25 cellular contexts compared by ENCODE assay signal in the genomic region with DNA sequence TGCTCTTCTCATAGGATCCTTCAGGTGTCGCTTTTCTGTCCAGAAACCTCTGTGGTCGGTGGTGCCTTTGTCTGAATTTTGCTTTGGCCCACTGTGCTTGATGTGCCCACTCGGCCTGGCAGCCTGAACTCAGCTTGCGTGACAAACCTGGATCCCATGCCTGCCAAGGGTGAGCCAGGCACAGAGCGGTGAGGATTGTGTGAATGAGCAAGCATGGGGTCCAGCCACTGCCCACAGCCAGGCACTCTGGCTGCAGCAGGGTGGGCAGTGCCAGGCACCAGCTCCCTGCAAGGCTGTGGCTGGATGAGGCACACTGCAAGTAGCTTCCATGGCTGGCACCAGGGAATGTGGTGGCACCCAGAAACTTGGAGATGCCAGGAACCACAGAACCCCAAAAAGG.
"Had no signal": no experiment of that assay in that cellular context is flagged by ENCODE, and none has a peak within 500 bp of the region (broad histone marks: within the 10 kb centered on the region; RNA-seq: fewer than 3 reads in every experiment).

No MANE protein-coding gene starts in this region.

- H3K27me3 ChIP-seq: breast epithelium, gastroesophageal sphincter, neural progenitor cell, spleen, stomach, tibial artery had no signal

- H3K27me3 Mint-ChIP-seq: activated CD4-positive, alpha-beta memory T cell treated with anti-CD3 and anti-CD28 coated beads, Interleukin-2, amount 10 ng/mL, durations not matched to agents 7 days and 5 days; activated CD4-positive, alpha-beta T cell treated with anti-CD3 and anti-CD28 coated beads, Interleukin-2, amount 10 ng/mL, durations not matched to agents 24 days and 14 days; activated T-cell treated with anti-CD3 and anti-CD28 coated beads, Interleukin-2, amount 50 U/mL, for 24 hours; dendritic cell treated with granulocyte-macrophage colony-stimulating factor and Interleukin-4, amounts not matched to agents 40 ng/mL and 50 ng/mL, for 4 days had no signal

- FAIRE-seq: keratinocyte, TTC549 had no signal

- H3K4me3 ChIP-seq: breast epithelium, gastroesophageal sphincter, neural progenitor cell, SJSA1, spleen, stomach, tibial artery had no signal

- H2AFZ ChIP-seq: neural progenitor cell had no signal

- H3K9me3 ChIP-seq: breast epithelium, gastroesophageal sphincter, SJSA1, spleen, stomach, tibial artery had no signal

- H3K4me2 ChIP-seq: neural progenitor cell had no signal

- H3K9me3 Mint-ChIP-seq: activated CD4-positive, alpha-beta memory T cell treated with anti-CD3 and anti-CD28 coated beads, Interleukin-2, amount 10 ng/mL, durations not matched to agents 7 days and 5 days; activated CD4-positive, alpha-beta T cell treated with anti-CD3 and anti-CD28 coated beads, Interleukin-2, amount 10 ng/mL, durations not matched to agents 24 days and 14 days; activated T-cell treated with anti-CD3 and anti-CD28 coated beads, Interleukin-2, amount 50 U/mL, for 24 hours; dendritic cell treated with granulocyte-macrophage colony-stimulating factor and Interleukin-4, amounts not matched to agents 40 ng/mL and 50 ng/mL, for 4 days; neural progenitor cell had no signal

- H3K4me3 Mint-ChIP-seq: activated CD4-positive, alpha-beta memory T cell treated with anti-CD3 and anti-CD28 coated beads, Interleukin-2, amount 10 ng/mL, durations not matched to agents 7 days and 5 days; activated CD4-positive, alpha-beta T cell treated with anti-CD3 and anti-CD28 coated beads, Interleukin-2, amount 10 ng/mL, durations not matched to agents 24 days and 14 days; activated T-cell treated with anti-CD3 and anti-CD28 coated beads, Interleukin-2, amount 50 U/mL, for 24 hours; dendritic cell treated with granulocyte-macrophage colony-stimulating factor and Interleukin-4, amounts not matched to agents 40 ng/mL and 50 ng/mL, for 4 days; neural progenitor cell had no signal

- H3K4me1 ChIP-seq: breast epithelium, gastroesophageal sphincter, neural progenitor cell, SJSA1, stomach, tibial artery had no signal

- DNase-seq: activated CD4-positive, alpha-beta memory T cell treated with anti-CD3 and anti-CD28 coated beads, Interleukin-2, amount 10 ng/mL, durations not matched to agents 7 days and 5 days; activated CD4-positive, alpha-beta T cell treated with anti-CD3 and anti-CD28 coated beads, Interleukin-2, amount 10 ng/mL, durations not matched to agents 24 days and 14 days; activated CD8-positive, alpha-beta memory T cell treated with anti-CD3 and anti-CD28 coated beads, Interleukin-2, amount 50 U/mL, for 48 hours; activated gamma-delta T cell treated with Interleukin-2 at 50 U/mL for 16 hours; activated T-cell treated with anti-CD3 and anti-CD28 coated beads, Interleukin-2, amount 50 U/mL, for 24 hours; central memory CD4-positive, alpha-beta T cell; effector memory CD4-positive, alpha-beta T cell; hippocampal formation; left colon; mammary epithelial cell; spleen; stomach; T-helper 9 cell; tibial artery; WERI-Rb-1 had no signal

- H3K36me3 ChIP-seq: breast epithelium, gastroesophageal sphincter, neural progenitor cell, SJSA1, spleen, stomach, tibial artery, WERI-Rb-1 had no signal

- ATAC-seq: activated CD4-positive, CD25-positive, alpha-beta regulatory T cell treated with anti-CD3 and anti-CD28 coated beads, Interleukin-2, amount 50 U/mL, for 24 hours; left colon; right cardiac atrium had no signal

- H3K9ac ChIP-seq: neural progenitor cell had no signal

- H3K27ac ChIP-seq: breast epithelium, gastroesophageal sphincter, neural progenitor cell, SJSA1, spleen, stomach, tibial artery, WERI-Rb-1 had no signal

- H3K27ac Mint-ChIP-seq: activated CD4-positive, alpha-beta memory T cell treated with anti-CD3 and anti-CD28 coated beads, Interleukin-2, amount 10 ng/mL, durations not matched to agents 7 days and 5 days; activated CD4-positive, alpha-beta T cell treated with anti-CD3 and anti-CD28 coated beads, Interleukin-2, amount 10 ng/mL, durations not matched to agents 24 days and 14 days; activated naive CD4-positive, alpha-beta T cell treated with anti-CD3 and anti-CD28 coated beads, Interleukin-2, amount 50 U/mL, for 72 hours; dendritic cell treated with granulocyte-macrophage colony-stimulating factor and Interleukin-4, amounts not matched to agents 40 ng/mL and 50 ng/mL, for 4 days; neural progenitor cell had no signal

- H3K36me3 Mint-ChIP-seq: neural progenitor cell had no signal

- H3K4me1 Mint-ChIP-seq: neural progenitor cell had no signal
